ENCODE assay signal across 8 cellular contexts in genomic region chr4:173522160-173522873, GRCh38. TPM values are rescaled to one million over a fixed set of nuclear protein-coding genes. Genes with fewer than 3 reads are reported as not detected.
DNase-seq lines count a peak whose midpoint lies in the region; ATAC-seq and TF ChIP-seq lines count a peak whose summit lies in the region.

No MANE protein-coding gene starts in this region.

- H3K36me3 Mint-ChIP-seq in brain: no peaks in the 10 kb centered on the region
- peaks cover 9 to 24% of the 10 kb centered on the region in 2 donors for H3K36me3 Mint-ChIP-seq in stimulated activated naive B cell treated with anti-CD40 and anti-IgM and Interleukin-4, amounts not matched to agents 10 μg/mL and 1 μg/mL and 100 μg/mL, for 72 hours

- H3K9ac ChIP-seq in HUES64 (ENCODE audit: low read depth, low read length): no peak overlapping the region

- peaks cover 100% of the 10 kb centered on the region for H3K27me3 Mint-ChIP-seq in brain
- H3K27me3 Mint-ChIP-seq in stimulated activated naive B cell treated with anti-CD40 and anti-IgM and Interleukin-4, amounts not matched to agents 10 μg/mL and 1 μg/mL and 100 μg/mL, for 72 hours: peaks cover 80 to 95% of the 10 kb centered on the region in 2 donors

- peaks cover 64% of the 10 kb centered on the region for H3K4me1 Mint-ChIP-seq in brain
- H3K4me1 Mint-ChIP-seq in stimulated activated naive B cell treated with anti-CD40 and anti-IgM and Interleukin-4, amounts not matched to agents 10 μg/mL and 1 μg/mL and 100 μg/mL, for 72 hours: peaks cover 17 to 26% of the 10 kb centered on the region in 2 donors

- H3K27me3 ChIP-seq in HUES64 (ENCODE audit: insufficient read depth, low read length): peaks cover 100% of the 10 kb centered on the region

- no peak overlapping the region for H3K27ac ChIP-seq in HUES64 (ENCODE audit: low read depth, low read length)

- ATAC-seq in stimulated activated naive B cell treated with anti-CD40 and anti-IgM and Interleukin-4, amounts not matched to agents 10 μg/mL and 1 μg/mL and 100 μg/mL, for 72 hours (replicated peaks): no peak
- no peak for ATAC-seq in HG03378 (IDR thresholded peaks at IDR 0.05; ENCODE audit: unreplicated experiment)
- ATAC-seq in GM18505 (IDR thresholded peaks at IDR 0.05; ENCODE audit: unreplicated experiment): no peak

- WGBS in HUES64: under 1% methylated on average over 60 of the region's 60 CpGs

- peak overlapping the region in 3 of 5 experiments; percentile 56 to 90 (median 73) for H3K27ac Mint-ChIP-seq in brain
- H3K27ac Mint-ChIP-seq in stimulated activated naive B cell treated with anti-CD40 and anti-IgM and Interleukin-4, amounts not matched to agents 10 μg/mL and 1 μg/mL and 100 μg/mL, for 72 hours: peak overlapping the region; percentile 73

- no peaks in the 10 kb centered on the region for H3K9me3 ChIP-seq in HUES64 (ENCODE audit: insufficient read depth, low read depth, low read length)

- no peak for TF ChIP-seq CTCF in brain (conservative IDR thresholded peaks at IDR 0.05)

- H3K4me3 ChIP-seq in HUES64 (ENCODE audit: low read length): peak overlapping the region; percentile 36

- peak overlapping the region; percentile 86 to 92 (median 87) for H3K4me3 Mint-ChIP-seq in brain
- peak overlapping the region; percentile 28 to 29 for H3K4me3 Mint-ChIP-seq in stimulated activated naive B cell treated with anti-CD40 and anti-IgM and Interleukin-4, amounts not matched to agents 10 μg/mL and 1 μg/mL and 100 μg/mL, for 72 hours

- peak; percentile 97 for DNase-seq in AG20443 (ENCODE audit: low spot score)
- DNase-seq in iris pigment epithelial cell (ENCODE audit: low read depth): peak; percentile 88
- no peak for DNase-seq in stimulated activated naive B cell treated with anti-CD40 and anti-IgM and Interleukin-4, amounts not matched to agents 10 μg/mL and 1 μg/mL and 100 μg/mL, for 72 hours
- DNase-seq in 8988T: no peak

- no peak for TF ChIP-seq POLR2A in GM18505 (IDR thresholded peaks at IDR 0.05; ENCODE audit: borderline replicate concordance, extremely low read depth, insufficient read depth, insufficient read length)

- H3K36me3 ChIP-seq in HUES64 (ENCODE audit: insufficient read depth, low read length): no peaks in the 10 kb centered on the region

- H3K4me1 ChIP-seq in HUES64 (ENCODE audit: insufficient read depth, low read length): peaks cover 43% of the 10 kb centered on the region

- H3K9me3 Mint-ChIP-seq in brain: peaks cover 0 to 22% (median 12%) of the 10 kb centered on the region in 5 experiments
- peaks cover 7 to 16% of the 10 kb centered on the region in 2 donors for H3K9me3 Mint-ChIP-seq in stimulated activated naive B cell treated with anti-CD40 and anti-IgM and Interleukin-4, amounts not matched to agents 10 μg/mL and 1 μg/mL and 100 μg/mL, for 72 hours

RNA-seq across cellular contexts. Expression of gene HAND2, which starts 7.7 kb away (rescaled TPM):
- 0.55 TPM for polyA plus RNA-seq in HUES64 (2013, experiment 1 of 2)
- polyA plus RNA-seq in HUES64 (2013, experiment 2 of 2): 0.82 TPM
- not detected for polyA plus RNA-seq in brain (ENCODE audit: insufficient read depth, low read depth, low replicate concordance)

Comparison
In these comparisons a context has a peak if more than half of its experiments do, and no peak if none do; other contexts are left out.
1. DNase-seq: peak in AG20443 (single experiment) and iris pigment epithelial cell (single experiment); none in stimulated activated naive B cell treated with anti-CD40 and anti-IgM and Interleukin-4, amounts not matched to agents 10 μg/mL and 1 μg/mL and 100 μg/mL, for 72 hours (single experiment) and 8988T (single experiment).